9 cellular contexts compared by ENCODE assay signal in genomic region chrX:133171962-133172708, GRCh38. TPM values are rescaled to one million over a fixed set of nuclear protein-coding genes. Genes with fewer than 3 reads are reported as not detected.
DNase-seq lines count a peak whose midpoint lies in the region; ATAC-seq, FAIRE-seq and TF ChIP-seq lines count a peak whose summit lies in the region.
"Had no signal": no experiment of that assay in that cellular context is flagged by ENCODE, and none has a peak within 500 bp of the region (broad histone marks: within the 10 kb centered on the region; RNA-seq: fewer than 3 reads in every experiment).

No MANE protein-coding gene starts in this region.

- no peak for TF ChIP-seq POLR2A in gastrocnemius medialis (IDR thresholded peaks at IDR 0.05)

- H3K27me3 Mint-ChIP-seq in Calu3 (ENCODE audit: unreplicated experiment) (no peaks in the 10 kb centered on the region), GM23338 (ENCODE audit: insufficient read depth, low read depth, poor library complexity) (no peaks in the 10 kb centered on the region), immature natural killer cell (ENCODE audit: low read depth in 3 of 3) (peaks cover 0 to 5% (median 3%) of the 10 kb centered on the region in 3 donors)
- H3K27me3 Mint-ChIP-seq: dendritic cell treated with granulocyte-macrophage colony-stimulating factor and Interleukin-4, amounts not matched to agents 40 ng/mL and 50 ng/mL, for 4 days had no signal

- DNase-seq in Calu3 (peak; percentile 40), GM23338 (ENCODE audit: low spot score) (peak; percentile 33), RPMI8226 (peak; percentile 33), keratinocyte (ENCODE audit: low read depth, low spot score) (no peak), middle frontal gyrus (ENCODE audit: extremely low spot score, low spot score) (no peak), gastrocnemius medialis (no peak), immature natural killer cell (no peak)

- H3K36me3 ChIP-seq in GM23338 (ENCODE audit: insufficient read depth) (no peaks in the 10 kb centered on the region), keratinocyte (ENCODE audit: control insufficient read depth in 2 of 2, extremely low read depth in 1 of 2, insufficient read depth in 2 of 2, low read length in 2 of 2) (no peaks in the 10 kb centered on the region), gastrocnemius medialis (no peaks in the 10 kb centered on the region)

- 0 out of 2 replicates have a peak, but pooled peaks cover 11% of the 10 kb centered on the region for H3K4me1 ChIP-seq in GM23338 (ENCODE audit: insufficient read depth)
- no peaks in the 10 kb centered on the region for H3K4me1 ChIP-seq in keratinocyte (ENCODE audit: control insufficient read depth, extremely low read depth, insufficient read depth, low read length)
- H3K4me1 ChIP-seq in gastrocnemius medialis, result no peaks in the 10 kb centered on the region

- H3K4me3 ChIP-seq in GM23338, result no peak overlapping the region
- H3K4me3 ChIP-seq in keratinocyte (ENCODE audit: control insufficient read depth in 2 of 3, extremely low read depth in 1 of 3, insufficient read depth in 2 of 3, low read depth in 1 of 3, low read length in 3 of 3), result no peak overlapping the region
- H3K4me3 ChIP-seq in gastrocnemius medialis, result no peak overlapping the region

- no peak overlapping the region for H3K4me2 ChIP-seq in GM23338
- no peak overlapping the region for H3K4me2 ChIP-seq in keratinocyte (ENCODE audit: control insufficient read depth, extremely low read depth, insufficient read depth, low read depth, low read length)

- H3K27ac Mint-ChIP-seq in Calu3 (ENCODE audit: unreplicated experiment), result no peak overlapping the region
- H3K27ac Mint-ChIP-seq in GM23338, result no peak overlapping the region
- no peak overlapping the region for H3K27ac Mint-ChIP-seq in immature natural killer cell
- H3K27ac Mint-ChIP-seq: dendritic cell treated with granulocyte-macrophage colony-stimulating factor and Interleukin-4, amounts not matched to agents 40 ng/mL and 50 ng/mL, for 4 days had no signal

- H3K27me3 ChIP-seq in GM23338 (ENCODE audit: insufficient read depth) (no peaks in the 10 kb centered on the region), keratinocyte (ENCODE audit: control insufficient read depth, extremely low read depth, insufficient read depth, low read length) (peaks cover 5% of the 10 kb centered on the region), gastrocnemius medialis (no peaks in the 10 kb centered on the region)

- no peaks in the 10 kb centered on the region for H3K36me3 Mint-ChIP-seq in Calu3 (ENCODE audit: insufficient read depth, unreplicated experiment)
- H3K36me3 Mint-ChIP-seq in GM23338 (ENCODE audit: low read depth), result no peaks in the 10 kb centered on the region
- no peaks in the 10 kb centered on the region for H3K36me3 Mint-ChIP-seq in immature natural killer cell

- H3K4me3 Mint-ChIP-seq in Calu3 (ENCODE audit: low read depth, unreplicated experiment), result no peak overlapping the region
- H3K4me3 Mint-ChIP-seq in GM23338, result no peak overlapping the region
- no peak overlapping the region for H3K4me3 Mint-ChIP-seq in immature natural killer cell
- H3K4me3 Mint-ChIP-seq: dendritic cell treated with granulocyte-macrophage colony-stimulating factor and Interleukin-4, amounts not matched to agents 40 ng/mL and 50 ng/mL, for 4 days had no signal

- H3K9ac ChIP-seq in keratinocyte (ENCODE audit: control insufficient read depth, extremely low read depth, insufficient read depth, low read length), result no peak overlapping the region

- H3K9me1 ChIP-seq in keratinocyte (ENCODE audit: control insufficient read depth, extremely low read depth, insufficient read depth, low read length), result no peaks in the 10 kb centered on the region

- dilution Hi-C loops in keratinocyte (cut with MboI; ENCODE audit: extremely low pct_ligation_motif_present, low sequenced_read_pairs), result no loop called here

- in situ Hi-C loops in gastrocnemius medialis (cut with MboI; ENCODE audit: low sequenced_read_pairs in 4 of 4), result no loop called here

- H3K4me1 Mint-ChIP-seq in Calu3 (ENCODE audit: low read depth, unreplicated experiment), result peaks cover 8% of the 10 kb centered on the region
- peaks cover 22% of the 10 kb centered on the region for H3K4me1 Mint-ChIP-seq in GM23338
- H3K4me1 Mint-ChIP-seq in immature natural killer cell, result peaks cover 5 to 10% of the 10 kb centered on the region in 2 donors

- H3K9me2 ChIP-seq in GM23338 (ENCODE audit: insufficient read depth), result no peaks in the 10 kb centered on the region

- BruUV-seq in Calu3 (replicated peaks; lab: Mats Ljungman, UMichigan), result no TSS peak

- CTCF ChIA-PET in Calu3 (lab: Charles Lee), result interaction anchor here (1.0 to 2.1 kb wide), 2 partner anchors 117 to 126 kb away, joined by 4 to 9 read pairs; no protein-coding TSS in a partner anchor

- no peaks in the 10 kb centered on the region for H3K79me2 ChIP-seq in GM23338 (replicated peaks; ENCODE audit: insufficient read depth)
- no peaks in the 10 kb centered on the region for H3K79me2 ChIP-seq in keratinocyte (ENCODE audit: control insufficient read depth, insufficient read depth, low read length)

- H3K9me3 ChIP-seq in keratinocyte (ENCODE audit: control insufficient read depth, low read depth, low read length) (no peaks in the 10 kb centered on the region), gastrocnemius medialis (no peaks in the 10 kb centered on the region)

- no peak overlapping the region for H2AFZ ChIP-seq in GM23338
- H2AFZ ChIP-seq in keratinocyte (ENCODE audit: control insufficient read depth, low read length), result no peak overlapping the region

- no peaks in the 10 kb centered on the region for H3F3A ChIP-seq in GM23338 (replicated peaks; ENCODE audit: low read depth)

- TF ChIP-seq CTCF in Calu3 (IDR thresholded peaks at IDR 0.05; ENCODE audit: unreplicated experiment) (peak; percentile 45), GM23338 (conservative IDR thresholded peaks at IDR 0.05; ENCODE audit: low read depth in 2 of 2) (peak; percentile 59 to 63), keratinocyte (optimal IDR thresholded peaks at IDR 0.05 in 1 of 3, IDR thresholded peaks at IDR 0.05 in 1 of 3, conservative IDR thresholded peaks at IDR 0.05 in 1 of 3; ENCODE audit: extremely low read depth in 1 of 3, insufficient read depth in 2 of 3, low read length in 3 of 3) (peak; percentile 43 to 58 (median 52)), gastrocnemius medialis (IDR thresholded peaks at IDR 0.05 in 4 of 5, conservative IDR thresholded peaks at IDR 0.05 in 1 of 5) (peak in 1 of 5 experiments; percentile 25)

- H3K27ac ChIP-seq in GM23338 (ENCODE audit: low read depth) (no peak overlapping the region), keratinocyte (ENCODE audit: control insufficient read depth, insufficient read depth, low read length) (no peak overlapping the region), gastrocnemius medialis (no peak overlapping the region)

- H3K9me3 Mint-ChIP-seq in Calu3 (ENCODE audit: low read depth, unreplicated experiment), result no peaks in the 10 kb centered on the region
- H3K9me3 Mint-ChIP-seq in GM23338, result no peaks in the 10 kb centered on the region
- H3K9me3 Mint-ChIP-seq in immature natural killer cell, result no peaks in the 10 kb centered on the region
- H3K9me3 Mint-ChIP-seq: dendritic cell treated with granulocyte-macrophage colony-stimulating factor and Interleukin-4, amounts not matched to agents 40 ng/mL and 50 ng/mL, for 4 days had no signal

- intact Hi-C loops in Calu3 (cut with micrococcal nuclease; ENCODE audit: unreplicated experiment), result loop anchor here (1.0 to 5.0 kb wide), 3 partner anchors 45 to 197 kb away; partner anchors contain the start of gene TFDP3
- intact Hi-C loops in gastrocnemius medialis (cut with DNase I; ENCODE audit: low total_unique reads), result no loop called here

- peak; percentile 59 for ATAC-seq in GM23338
- ATAC-seq in gastrocnemius medialis, result no peak
- no peak for ATAC-seq in GM21717 (IDR thresholded peaks at IDR 0.05; ENCODE audit: unreplicated experiment)

- H4K20me1 ChIP-seq in GM23338 (replicated peaks; ENCODE audit: insufficient read depth), result no peaks in the 10 kb centered on the region
- H4K20me1 ChIP-seq in keratinocyte (ENCODE audit: control insufficient read depth, extremely low read depth, insufficient read depth, low read length), result no peaks in the 10 kb centered on the region

- peak; percentile 67 for FAIRE-seq in keratinocyte (lab: Jason Lieb, UNC)

TF ChIP-seq in GM23338, 12 proteins besides CTCF, POLR2A, EP300 and RAD21 (continues in another document):
- TF ChIP-seq STAT1 (IDR thresholded peaks at IDR 0.05; ENCODE audit: unreplicated experiment), result no peak
- TF ChIP-seq JUNB (IDR thresholded peaks at IDR 0.05; ENCODE audit: unreplicated experiment), result no peak

RNA-seq across cellular contexts. Expression of gene TFDP3, which starts 46.0 kb away (rescaled TPM):
- total RNA-seq in Calu3 (2022) (not detected in 2 replicates), gastrocnemius medialis (not detected)
- total RNA-seq in GM23338 (2014; rRNA removed; shearing (Covaris generic)), result not detected in 2 replicates
- polyA plus RNA-seq in GM23338 (2016; fragmentation: Nextera tagmentation; extraction: Ambion mirVana) (not detected in 2 replicates), keratinocyte (not detected in 3 replicates), immature natural killer cell (not detected)
- not detected for polyA plus RNA-seq in keratinocyte (2011; ENCODE audit: low read depth)
- not detected in 2 replicates for polyA plus RNA-seq in keratinocyte (2011; cell fraction: cytosol; rRNA removed)
- not detected in 2 replicates for polyA plus RNA-seq in keratinocyte (2011; cell fraction: nucleus; rRNA removed)
- not detected in 2 replicates for polyA plus RNA-seq in keratinocyte (2012; ENCODE audit: low replicate concordance)
- polyA minus RNA-seq in keratinocyte, result not detected in 3 replicates
- not detected for polyA minus RNA-seq in keratinocyte (2011; cell fraction: cytosol; rRNA and poly(A)+ RNA removed)
- not detected in 2 replicates for polyA minus RNA-seq in keratinocyte (2011; cell fraction: nucleus; rRNA and poly(A)+ RNA removed)

Comparison
In these comparisons a context has a peak if more than half of its experiments do, and no peak if none do; other contexts are left out.
1. DNase-seq: peak in Calu3 (single experiment), GM23338 (single experiment) and RPMI8226 (single experiment); none in keratinocyte (single experiment), middle frontal gyrus (single experiment), gastrocnemius medialis (0 of 2) and immature natural killer cell (0 of 3).